Comparison of ENCODE assay signal across 8 cellular contexts in genomic region chr19:17292301-17293074, GRCh38. TPM values are rescaled to one million over a fixed set of nuclear protein-coding genes. Genes with fewer than 3 reads are reported as not detected.
DNase-seq lines count a peak whose midpoint lies in the region; ATAC-seq, FAIRE-seq and TF ChIP-seq lines count a peak whose summit lies in the region.

No MANE protein-coding gene starts in this region.

- peak; percentile 75 for ATAC-seq in GM18505 (IDR thresholded peaks at IDR 0.05; ENCODE audit: unreplicated experiment)
- peak; percentile 66 for ATAC-seq in HG03039 (IDR thresholded peaks at IDR 0.05; ENCODE audit: unreplicated experiment)
- ATAC-seq in PC-3: peak; percentile 61
- peak; percentile 95 to 97 for ATAC-seq in natural killer cell treated with Interleukin-12 subunit alpha and Interleukin-12 subunit beta and Interleukin-15 and Interleukin-18, amount 100 ng/mL, for 72 hours

- H3K36me3 Mint-ChIP-seq in natural killer cell treated with Interleukin-12 subunit alpha and Interleukin-12 subunit beta and Interleukin-15 and Interleukin-18, amount 100 ng/mL, for 72 hours: no peaks in the 10 kb centered on the region

- no peaks in the 10 kb centered on the region for H3K9me3 Mint-ChIP-seq in natural killer cell treated with Interleukin-12 subunit alpha and Interleukin-12 subunit beta and Interleukin-15 and Interleukin-18, amount 100 ng/mL, for 72 hours

- H2AFZ ChIP-seq in PC-3 (ENCODE audit: low read length) (no peak overlapping the region), fibroblast of lung (ENCODE audit: low read length) (peak overlapping the region; percentile 95)

- H3K27me3 ChIP-seq in PC-3 (ENCODE audit: low read length): no peaks in the 10 kb centered on the region
- no peaks in the 10 kb centered on the region for H3K27me3 ChIP-seq in fibroblast of lung (ENCODE audit: control insufficient read depth, insufficient read depth, low read length)
- H3K27me3 ChIP-seq in stomach: peaks cover 0 to 7% (median 4%) of the 10 kb centered on the region in 3 donors

- H3K4me3 ChIP-seq in PC-3 (ENCODE audit: low read length) (no peak overlapping the region), fibroblast of lung (replicated peaks in 1 of 4; ENCODE audit: control extremely low read depth in 1 of 4, insufficient read depth in 1 of 4, low read depth in 3 of 4, low read length in 4 of 4) (peak overlapping the region; percentile 51 to 69 (median 58)), stomach (peak overlapping the region; percentile 54 to 79 (median 62))

- H3K9me3 ChIP-seq in PC-3 (ENCODE audit: low read length): no peaks in the 10 kb centered on the region
- no peaks in the 10 kb centered on the region for H3K9me3 ChIP-seq in fibroblast of lung (ENCODE audit: control insufficient read depth, insufficient read depth, low read depth, low read length)
- no peaks in the 10 kb centered on the region for H3K9me3 ChIP-seq in stomach

- no peaks in the 10 kb centered on the region for H3F3A ChIP-seq in PC-3 (ENCODE audit: low read length, unreplicated experiment)

- H3K4me2 ChIP-seq in PC-3 (ENCODE audit: low read length) (no peak overlapping the region), fibroblast of lung (ENCODE audit: extremely low read depth, insufficient read depth, low read length) (peak overlapping the region; percentile 77)

- POLR2A ChIA-PET in PC-3 (lab: Charles Lee; ENCODE audit: unreplicated experiment): no interaction called here

- 1 to 8% (median 2%) methylated on average over 25 to 46 of the region's 46 CpGs for WGBS in stomach, 5 donors

- peak; percentile 95 for FAIRE-seq in A204.1 (lab: Jason Lieb, UNC)

- no peak overlapping the region for H3K27ac Mint-ChIP-seq in natural killer cell treated with Interleukin-12 subunit alpha and Interleukin-12 subunit beta and Interleukin-15 and Interleukin-18, amount 100 ng/mL, for 72 hours

- H3K27me3 Mint-ChIP-seq in natural killer cell treated with Interleukin-12 subunit alpha and Interleukin-12 subunit beta and Interleukin-15 and Interleukin-18, amount 100 ng/mL, for 72 hours: no peaks in the 10 kb centered on the region

- H4K20me1 ChIP-seq in PC-3 (ENCODE audit: low read length) (no peaks in the 10 kb centered on the region), fibroblast of lung (ENCODE audit: control insufficient read depth, extremely low read depth, insufficient read depth, low read length) (no peaks in the 10 kb centered on the region)

- BruUV-seq in PC-3 (replicated peaks; lab: Mats Ljungman, UMichigan): no TSS peak

- peak overlapping the region; percentile 85 for H3K4me3 Mint-ChIP-seq in natural killer cell treated with Interleukin-12 subunit alpha and Interleukin-12 subunit beta and Interleukin-15 and Interleukin-18, amount 100 ng/mL, for 72 hours

- peaks cover 0 to 4% of the 10 kb centered on the region in 2 donors for H3K4me1 Mint-ChIP-seq in natural killer cell treated with Interleukin-12 subunit alpha and Interleukin-12 subunit beta and Interleukin-15 and Interleukin-18, amount 100 ng/mL, for 72 hours (ENCODE audit: low read depth in 2 of 2)

- H3K27ac ChIP-seq in PC-3 (ENCODE audit: low read length) (no peak overlapping the region), fibroblast of lung (ENCODE audit: insufficient read depth, low read length) (peak overlapping the region; percentile 46), stomach (peak overlapping the region; percentile 47 to 81 (median 69))

- H3K79me2 ChIP-seq in PC-3 (ENCODE audit: low read length): no peaks in the 10 kb centered on the region
- no peaks in the 10 kb centered on the region for H3K79me2 ChIP-seq in fibroblast of lung (ENCODE audit: control insufficient read depth, insufficient read depth, low read length)

- peak; percentile 56; the same call in 1 of the 2 replicates for TF ChIP-seq CTCF in PC-3 (conservative IDR thresholded peaks at IDR 0.05; ENCODE audit: low read depth, low read length)
- TF ChIP-seq CTCF in fibroblast of lung (conservative IDR thresholded peaks at IDR 0.05 in 1 of 2, IDR thresholded peaks at IDR 0.05 in 1 of 2; ENCODE audit: low read depth in 1 of 2, low read length in 2 of 2): peak; percentile 83 to 89
- TF ChIP-seq CTCF in stomach (IDR thresholded peaks at IDR 0.05): peak in 5 of 7 experiments; percentile 42 to 85 (median 59)

- no peak for TF ChIP-seq EP300 in stomach (IDR thresholded peaks at IDR 0.05)

- H3K9ac ChIP-seq in PC-3 (ENCODE audit: low read length) (no peak overlapping the region), fibroblast of lung (ENCODE audit: insufficient read depth, low read length) (peak overlapping the region; percentile 48)

- no peaks in the 10 kb centered on the region for H3K9me2 ChIP-seq in PC-3 (replicated peaks; ENCODE audit: low read length)

- peak; percentile 72 for DNase-seq in PC-3
- peak; percentile 91 to 92 for DNase-seq in activated T-cell treated with anti-CD3 and anti-CD28 coated beads, Interleukin-2, amount 50 U/mL, for 48 hours
- peak; percentile 79 to 89 for DNase-seq in fibroblast of lung (ENCODE audit: low read depth in 2 of 2)
- peak; percentile 84 for DNase-seq in natural killer cell treated with Interleukin-12 subunit alpha and Interleukin-12 subunit beta and Interleukin-15 and Interleukin-18, amount 100 ng/mL, for 72 hours (ENCODE audit: low spot score)
- DNase-seq in stomach: peak; percentile 76

- intact Hi-C loops in PC-3 (cut with micrococcal nuclease) (loop anchor here (10.0 kb wide), 1 partner anchor 92 kb away; no protein-coding TSS in a partner anchor), stomach (cut with DNase I; ENCODE audit: low total_unique reads) (no loop called here)

- H3K4me1 ChIP-seq in PC-3 (ENCODE audit: insufficient read depth, low read length) (peaks cover 18% of the 10 kb centered on the region), fibroblast of lung (ENCODE audit: control insufficient read depth, extremely low read depth, insufficient read depth, low read length) (peaks cover 2% of the 10 kb centered on the region), stomach (peaks cover 0 to 34% (median 23%) of the 10 kb centered on the region in 4 donors)

- H3K36me3 ChIP-seq in PC-3 (ENCODE audit: low read depth, low read length) (peaks cover 7% of the 10 kb centered on the region; the same call in 1 of the 2 replicates), fibroblast of lung (ENCODE audit: control insufficient read depth, insufficient read depth, low read length) (peaks cover 1% of the 10 kb centered on the region), stomach (peaks cover 0 to 14% (median 7%) of the 10 kb centered on the region in 4 donors)

- TF ChIP-seq POLR2A in GM18505 (IDR thresholded peaks at IDR 0.05; ENCODE audit: borderline replicate concordance, extremely low read depth, insufficient read depth, insufficient read length) (peak; percentile 52), stomach (IDR thresholded peaks at IDR 0.05) (no peak)

- CTCF ChIA-PET in PC-3 (lab: Charles Lee): no interaction called here

RNA-seq across cellular contexts. Expression of gene ABHD8, which starts 10.7 kb away (rescaled TPM):
- total RNA-seq in PC-3 (2014; rRNA removed): 42.4 and 53.8 TPM in 2 replicates
- total RNA-seq in fibroblast of lung: 10.3 and 16.8 TPM in 2 replicates
- polyA plus RNA-seq in fibroblast of lung: 3.9 and 4.8 TPM in 2 replicates
- polyA plus RNA-seq in fibroblast of lung (2012): 5.9 and 10.7 TPM in 2 replicates
- 4.1 and 4.4 TPM in 2 replicates for polyA minus RNA-seq in fibroblast of lung (ENCODE audit: low replicate concordance)
- 1 to 10 TPM; 6.5 to 6.8 TPM for total RNA-seq in natural killer cell treated with Interleukin-12 subunit alpha and Interleukin-12 subunit beta and Interleukin-15 and Interleukin-18, amount 100 ng/mL, for 72 hours
- total RNA-seq in stomach: 10 to 100 TPM in 3 of 5 donors, 1 to 10 TPM in 2; 4.9 to 28.1 (median 15.2) TPM
- polyA plus RNA-seq in stomach: 10 to 100 TPM in 1 of 3 donors, 1 to 10 TPM in 2; 8.0 to 12.0 (median 9.8) TPM

RNA-seq across cellular contexts. Expression of gene ANKLE1, which starts 10.8 kb away (rescaled TPM):
- total RNA-seq in PC-3 (2014; rRNA removed) (2.2 and 3.1 TPM in 2 replicates), fibroblast of lung (0.17 and 0.26 TPM in 2 replicates), stomach (under 1 TPM in 1 of 5 donors, not detected in 4; 0.18 TPM)
- polyA plus RNA-seq in fibroblast of lung (0.08 and 0.29 TPM in 2 replicates), stomach (under 1 TPM in 1 of 3 donors, not detected in 2; 0.63 TPM)
- polyA plus RNA-seq in fibroblast of lung (2012): 0.08 and 0.50 TPM in 2 replicates
- 1.1 TPM in 1 of 2 replicates, not detected in the other for polyA minus RNA-seq in fibroblast of lung (ENCODE audit: low replicate concordance)
- 10 to 100 TPM in 1 of 2 donors, 1 to 10 TPM in 1; 2.0 to 34.6 TPM for total RNA-seq in natural killer cell treated with Interleukin-12 subunit alpha and Interleukin-12 subunit beta and Interleukin-15 and Interleukin-18, amount 100 ng/mL, for 72 hours

RNA-seq across cellular contexts. Expression of gene MRPL34, which starts 13.2 kb away (rescaled TPM):
- total RNA-seq in PC-3 (2014; rRNA removed) (191 and 206 TPM in 2 replicates), fibroblast of lung (44.8 and 48.3 TPM in 2 replicates), stomach (100 to 1,000 TPM in 3 of 5 donors, 10 to 100 TPM in 1, 1 to 10 TPM in 1; 6.6 to 167 (median 142) TPM)
- polyA plus RNA-seq in fibroblast of lung (27.5 and 38.8 TPM in 2 replicates), stomach (100 to 1,000 TPM; 161 to 200 (median 192) TPM)
- polyA plus RNA-seq in fibroblast of lung (2012): 40.8 and 54.3 TPM in 2 replicates
- polyA minus RNA-seq in fibroblast of lung (ENCODE audit: low replicate concordance): 6.4 and 7.2 TPM in 2 replicates
- total RNA-seq in natural killer cell treated with Interleukin-12 subunit alpha and Interleukin-12 subunit beta and Interleukin-15 and Interleukin-18, amount 100 ng/mL, for 72 hours: 100 to 1,000 TPM in 1 of 2 donors, 10 to 100 TPM in 1; 61.4 to 106 TPM

RNA-seq across cellular contexts. Expression of gene DDA1, which starts 16.9 kb away (rescaled TPM):
- total RNA-seq in PC-3 (2014; rRNA removed): 85.0 and 87.9 TPM in 2 replicates
- total RNA-seq in fibroblast of lung: 8.0 and 17.7 TPM in 2 replicates
- polyA plus RNA-seq in fibroblast of lung: 42.6 and 63.9 TPM in 2 replicates
- 66.6 and 83.7 TPM in 2 replicates for polyA plus RNA-seq in fibroblast of lung (2012)
- 12.9 and 23.5 TPM in 2 replicates for polyA minus RNA-seq in fibroblast of lung (ENCODE audit: low replicate concordance)
- total RNA-seq in natural killer cell treated with Interleukin-12 subunit alpha and Interleukin-12 subunit beta and Interleukin-15 and Interleukin-18, amount 100 ng/mL, for 72 hours: 10 to 100 TPM; 57.7 to 68.3 TPM
- total RNA-seq in stomach: 10 to 100 TPM in 4 of 5 donors, 1 to 10 TPM in 1; 2.2 to 56.0 (median 21.4) TPM
- 10 to 100 TPM; 30.8 to 63.7 (median 48.1) TPM for polyA plus RNA-seq in stomach

RNA-seq across cellular contexts. Expression of gene BABAM1, which starts 25.2 kb away (rescaled TPM):
- 196 and 214 TPM in 2 replicates for total RNA-seq in PC-3 (2014; rRNA removed)
- 74.3 and 79.4 TPM in 2 replicates for total RNA-seq in fibroblast of lung
- 68.8 and 81.2 TPM in 2 replicates for polyA plus RNA-seq in fibroblast of lung
- polyA plus RNA-seq in fibroblast of lung (2012): 80.0 and 94.8 TPM in 2 replicates
- 47.8 and 87.1 TPM in 2 replicates for polyA minus RNA-seq in fibroblast of lung (ENCODE audit: low replicate concordance)
- total RNA-seq in natural killer cell treated with Interleukin-12 subunit alpha and Interleukin-12 subunit beta and Interleukin-15 and Interleukin-18, amount 100 ng/mL, for 72 hours: 100 to 1,000 TPM in 1 of 2 donors, 10 to 100 TPM in 1; 90.1 to 143 TPM
- total RNA-seq in stomach: 100 to 1,000 TPM in 2 of 5 donors, 10 to 100 TPM in 3; 26.2 to 146 (median 59.7) TPM
- 10 to 100 TPM; 66.3 to 87.1 (median 79.9) TPM for polyA plus RNA-seq in stomach
